In the genomic region with DNA sequence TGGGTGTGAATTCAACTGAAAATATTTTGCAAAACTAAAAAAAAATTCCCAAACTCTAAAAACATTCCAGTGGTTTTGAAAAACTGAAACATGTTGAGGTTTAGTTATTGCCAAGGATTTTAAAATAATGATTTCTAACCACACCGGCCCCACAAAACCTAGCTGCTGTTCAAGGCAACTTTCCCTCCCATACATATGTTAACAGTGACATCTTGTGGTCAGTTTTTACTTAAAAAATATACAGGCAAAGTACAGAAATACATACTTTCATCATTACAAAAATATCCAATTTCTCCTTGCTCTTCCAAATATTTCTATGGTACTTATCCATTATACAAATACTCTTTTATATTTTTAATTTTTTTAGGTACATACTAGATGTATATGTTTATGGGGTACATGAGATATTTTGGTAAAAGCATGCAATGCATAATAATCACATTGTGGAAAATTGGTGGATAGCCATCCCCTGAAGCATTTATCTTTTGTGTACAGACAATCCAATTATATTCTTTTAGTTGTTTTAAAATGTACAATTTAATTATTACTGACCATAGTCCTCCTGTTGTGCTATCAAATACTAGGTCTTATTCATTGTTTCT, we compare ENCODE assay signal across 9 cellular contexts. TPM values are rescaled to one million over a fixed set of nuclear protein-coding genes. Genes with fewer than 3 reads are reported as not detected.
A peak's percentile ranks its signal among the peaks of the same experiment; 100 is the strongest.
DNase-seq lines count a peak whose midpoint lies in the region; ATAC-seq, FAIRE-seq and TF ChIP-seq lines count a peak whose summit lies in the region.
"Had no signal": no experiment of that assay in that cellular context is flagged by ENCODE, and none has a peak within 500 bp of the region (broad histone marks: within the 10 kb centered on the region; RNA-seq: fewer than 3 reads in every experiment).

No MANE protein-coding gene starts in this region.

- WGBS in body of pancreas, 2 donors = 0 to 2% methylated on average over 1 of the region's 1 CpG
- 21% methylated on average over 1 of the region's 1 CpG for WGBS in HepG2 (ENCODE audit: low lambda C conversion rate)

- TF ChIP-seq RAD21 in HepG2 (CRISPR knock-in tag; IDR thresholded peaks at IDR 0.05) = peak; percentile 29; the same call in 1 of the 2 replicates

- no peak overlapping the region for H3K4me2 ChIP-seq in HepG2 (ENCODE audit: low read depth, low read length)
- H3K4me2 ChIP-seq: BLaER1 treated with 17β-estradiol and CSF1 and Interleukin-3, amounts not matched to agents 10 nM and 100 nM had no signal

- CTCF ChIA-PET in HepG2 (lab: Yijun Ruan, JAX; ENCODE audit: low intra/inter-chr PET ratio, low total read pairs) = interaction anchor here (0.9 to 2.0 kb wide), 4 partner anchors 237 to 1143 kb away, joined by 3 to 8 read pairs (median 6); no protein-coding TSS in a partner anchor

- TF ChIP-seq CTCF in body of pancreas (IDR thresholded peaks at IDR 0.05) (peak; percentile 23 to 72 (median 64)), HepG2 (CRISPR knock-in tag; IDR thresholded peaks at IDR 0.05) (peak; percentile 61)

- peak; percentile 28 for FAIRE-seq in HepG2 (lab: Jason Lieb, UNC)

- in situ Hi-C loops in HepG2 (cut with HindIII; ENCODE audit: extremely low pct_ligation_motif_present, low pct_unique_long_range_greater_than_20kb) = loop anchor here (5.0 kb wide), 1 partner anchor 237 kb away; no protein-coding TSS in a partner anchor

- POLR2A ChIA-PET in HepG2 (lab: Yijun Ruan, JAX) = no interaction called here

- H3K4me1 ChIP-seq in body of pancreas (no peaks in the 10 kb centered on the region), HepG2 (ENCODE audit: insufficient read depth, low read length) (no peaks in the 10 kb centered on the region)
- H3K4me1 ChIP-seq: BLaER1 treated with 17β-estradiol and CSF1 and Interleukin-3, amounts not matched to agents 10 nM and 100 nM had no signal

- BruUV-seq in HepG2 (replicated peaks; lab: Mats Ljungman, UMichigan) = no TSS peak

- H2AFZ ChIP-seq in HepG2 (ENCODE audit: low read length) = no peak overlapping the region

- no peak overlapping the region for H3K27ac ChIP-seq in body of pancreas
- no peak overlapping the region for H3K27ac ChIP-seq in HepG2 (ENCODE audit: extremely low read length, insufficient read depth, low read length)
- H3K27ac ChIP-seq: BLaER1 treated with 17β-estradiol and CSF1 and Interleukin-3, amounts not matched to agents 10 nM and 100 nM had no signal

- no peaks in the 10 kb centered on the region for H3K36me3 ChIP-seq in body of pancreas (replicated peaks in 1 of 2; ENCODE audit: insufficient read depth in 1 of 2, low read depth in 2 of 2)
- H3K36me3 ChIP-seq in HepG2 (replicated peaks in 1 of 2; ENCODE audit: control insufficient read depth in 1 of 2, insufficient read depth in 2 of 2, low read length in 2 of 2) = no peaks in the 10 kb centered on the region
- H3K36me3 ChIP-seq: BLaER1 treated with 17β-estradiol and CSF1 and Interleukin-3, amounts not matched to agents 10 nM and 100 nM had no signal

- TF ChIP-seq EP300 in HepG2 (IDR thresholded peaks at IDR 0.05; ENCODE audit: low read depth in 2 of 2, low read length in 2 of 2) (no peak), HepG2 (CRISPR knock-in tag; IDR thresholded peaks at IDR 0.05; ENCODE audit: borderline replicate concordance) (no peak)

- H3K79me2 ChIP-seq in HepG2 (ENCODE audit: insufficient read depth, low read length) = no peaks in the 10 kb centered on the region

- H4K20me1 ChIP-seq in HepG2 (ENCODE audit: insufficient read depth, low read length) = no peaks in the 10 kb centered on the region
- H4K20me1 ChIP-seq: BLaER1 treated with 17β-estradiol and CSF1 and Interleukin-3, amounts not matched to agents 10 nM and 100 nM had no signal

- no peak overlapping the region for H3K4me3 ChIP-seq in body of pancreas
- no peak overlapping the region for H3K4me3 ChIP-seq in HepG2 (replicated peaks in 1 of 3; ENCODE audit: insufficient read depth in 1 of 3, low read depth in 2 of 3, low read length in 3 of 3)
- H3K4me3 ChIP-seq: BLaER1 treated with 17β-estradiol and CSF1 and Interleukin-3, amounts not matched to agents 10 nM and 100 nM had no signal

- DNase-seq in NCI-H2196 (lab: John Stamatoyannopoulos, UW; ENCODE audit: unreplicated experiment) = peak; percentile 46
- DNase-seq in NCI-H2196 treated with DMSO at 0.1 percent for 48 hours (lab: John Stamatoyannopoulos, UW; ENCODE audit: unreplicated experiment) = no peak
- DNase-seq in NCI-H2171 (lab: John Stamatoyannopoulos, UW) = peak; percentile 43
- peak in 3 of 4 donors; percentile 5 to 11 (median 10) for DNase-seq in body of pancreas
- DNase-seq in HepG2 (ENCODE audit: low spot score) = peak; percentile 34

- no peak overlapping the region for H3K9ac ChIP-seq in HepG2 (ENCODE audit: insufficient read depth, low read depth, low read length)
- H3K9ac ChIP-seq: BLaER1 treated with 17β-estradiol and CSF1 and Interleukin-3, amounts not matched to agents 10 nM and 100 nM had no signal

- intact Hi-C loops in body of pancreas (cut with DNase I) = no loop called here
- intact Hi-C loops in HepG2 (cut with micrococcal nuclease; ENCODE audit: unreplicated experiment) = loop anchor here (1.0 to 5.0 kb wide), 2 partner anchors 238 to 1547 kb away; no protein-coding TSS in a partner anchor

- H3K27me3 ChIP-seq in body of pancreas = no peaks in the 10 kb centered on the region
- no peaks in the 10 kb centered on the region; a peak in 1 of 5 replicates for H3K27me3 ChIP-seq in HepG2 (ENCODE audit: control insufficient read depth in 1 of 2, insufficient read depth in 2 of 2, low read length in 2 of 2)
- H3K27me3 ChIP-seq: BLaER1 treated with 17β-estradiol and CSF1 and Interleukin-3, amounts not matched to agents 10 nM and 100 nM had no signal

- ATAC-seq in HG02763 (IDR thresholded peaks at IDR 0.05; ENCODE audit: unreplicated experiment) = peak; percentile 74
- peak; percentile 59 for ATAC-seq in body of pancreas
- peak; percentile 48; the same call in 1 of the 3 replicates for ATAC-seq in HepG2
- ATAC-seq in GM19395 (IDR thresholded peaks at IDR 0.05; ENCODE audit: unreplicated experiment) = no peak
- ATAC-seq in GM21526 (IDR thresholded peaks at IDR 0.05; ENCODE audit: low FRiP score, unreplicated experiment) = no peak

- H3K9me3 ChIP-seq in body of pancreas (no peaks in the 10 kb centered on the region), HepG2 (ENCODE audit: low read length) (no peaks in the 10 kb centered on the region)
- H3K9me3 ChIP-seq: BLaER1 treated with 17β-estradiol and CSF1 and Interleukin-3, amounts not matched to agents 10 nM and 100 nM had no signal

- TF ChIP-seq POLR2A in body of pancreas (IDR thresholded peaks at IDR 0.05) (no peak), HepG2 (IDR thresholded peaks at IDR 0.05; ENCODE audit: insufficient read depth in 1 of 2, low read depth in 2 of 2, low read length in 2 of 2) (no peak)

TF ChIP-seq in HepG2, 621 proteins besides CTCF, POLR2A, EP300 and RAD21 (continues in another document):
- TF ChIP-seq SIX4 (CRISPR knock-in tag; IDR thresholded peaks at IDR 0.05) (no peak), RAD51 (IDR thresholded peaks at IDR 0.05; ENCODE audit: borderline replicate concordance) (no peak), TBP (CRISPR knock-in tag; IDR thresholded peaks at IDR 0.05) (no peak), CBFB (CRISPR knock-in tag; IDR thresholded peaks at IDR 0.05) (no peak)
- TF ChIP-seq, protein P1, sequence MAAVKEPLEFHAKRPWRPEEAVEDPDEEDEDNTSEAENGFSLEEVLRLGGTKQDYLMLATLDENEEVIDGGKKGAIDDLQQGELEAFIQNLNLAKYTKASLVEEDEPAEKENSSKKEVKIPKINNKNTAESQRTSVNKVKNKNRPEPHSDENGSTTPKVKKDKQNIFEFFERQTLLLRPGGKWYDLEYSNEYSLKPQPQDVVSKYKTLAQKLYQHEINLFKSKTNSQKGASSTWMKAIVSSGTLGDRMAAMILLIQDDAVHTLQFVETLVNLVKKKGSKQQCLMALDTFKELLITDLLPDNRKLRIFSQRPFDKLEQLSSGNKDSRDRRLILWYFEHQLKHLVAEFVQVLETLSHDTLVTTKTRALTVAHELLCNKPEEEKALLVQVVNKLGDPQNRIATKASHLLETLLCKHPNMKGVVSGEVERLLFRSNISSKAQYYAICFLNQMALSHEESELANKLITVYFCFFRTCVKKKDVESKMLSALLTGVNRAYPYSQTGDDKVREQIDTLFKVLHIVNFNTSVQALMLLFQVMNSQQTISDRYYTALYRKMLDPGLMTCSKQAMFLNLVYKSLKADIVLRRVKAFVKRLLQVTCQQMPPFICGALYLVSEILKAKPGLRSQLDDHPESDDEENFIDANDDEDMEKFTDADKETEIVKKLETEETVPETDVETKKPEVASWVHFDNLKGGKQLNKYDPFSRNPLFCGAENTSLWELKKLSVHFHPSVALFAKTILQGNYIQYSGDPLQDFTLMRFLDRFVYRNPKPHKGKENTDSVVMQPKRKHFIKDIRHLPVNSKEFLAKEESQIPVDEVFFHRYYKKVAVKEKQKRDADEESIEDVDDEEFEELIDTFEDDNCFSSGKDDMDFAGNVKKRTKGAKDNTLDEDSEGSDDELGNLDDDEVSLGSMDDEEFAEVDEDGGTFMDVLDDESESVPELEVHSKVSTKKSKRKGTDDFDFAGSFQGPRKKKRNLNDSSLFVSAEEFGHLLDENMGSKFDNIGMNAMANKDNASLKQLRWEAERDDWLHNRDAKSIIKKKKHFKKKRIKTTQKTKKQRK (IDR thresholded peaks at IDR 0.05; ENCODE audit: low read length) = no peak

RNA-seq across cellular contexts. Expression of a gene that starts 34.4 kb away (rescaled TPM):
- total RNA-seq in body of pancreas (10 to 100 TPM; 29.0 to 49.0 TPM), HepG2 (2016; rRNA removed; fragmentation: Illumina TruSeq; extraction: Trizol) (67.4 and 67.6 TPM in 2 replicates)
- 8.9 and 9.6 TPM in 2 replicates for total RNA-seq in HepG2 (2016; cell fraction: cytosol; rRNA removed; fragmentation: Illumina TruSeq; extraction: Trizol; ENCODE audit: low read depth)
- 64.4 and 65.1 TPM in 2 replicates for total RNA-seq in HepG2 (2016; cell fraction: insoluble cytoplasmic fraction; rRNA removed; fragmentation: Illumina TruSeq; extraction: Trizol)
- 19.2 and 26.3 TPM in 2 replicates for total RNA-seq in HepG2 (2016; cell fraction: membrane; rRNA removed; fragmentation: Illumina TruSeq; extraction: Trizol)
- 46.8 and 55.1 TPM in 2 replicates for total RNA-seq in HepG2 (2016; cell fraction: nucleus; rRNA removed; fragmentation: Illumina TruSeq; extraction: Trizol)
- 30.7 and 36.4 TPM in 2 replicates for polyA plus RNA-seq in HepG2 (2011; rRNA removed)
- polyA plus RNA-seq in HepG2 (2011; cell fraction: cytosol; rRNA removed) = 33.6 and 35.6 TPM in 2 replicates
- polyA plus RNA-seq in HepG2 (2011; cell fraction: nucleus; rRNA removed) = 26.6 and 27.3 TPM in 2 replicates
- 25.1 and 37.3 TPM in 2 replicates for polyA plus RNA-seq in HepG2 (2012)
- 7.5 and 8.8 TPM in 2 replicates for polyA plus RNA-seq in HepG2 (2016; cell fraction: cytosol; fragmentation: Illumina TruSeq; extraction: Trizol; ENCODE audit: low read depth)
- 57.2 and 59.4 TPM in 2 replicates for polyA plus RNA-seq in HepG2 (2016; cell fraction: insoluble cytoplasmic fraction; fragmentation: Illumina TruSeq; extraction: Trizol; ENCODE audit: low read depth)
- polyA plus RNA-seq in HepG2 (2016; cell fraction: membrane; fragmentation: Illumina TruSeq; extraction: Trizol; ENCODE audit: low read depth) = 11.9 and 18.5 TPM in 2 replicates
- 41.8 and 42.7 TPM in 2 replicates for polyA plus RNA-seq in HepG2 (2016; cell fraction: nucleus; fragmentation: Illumina TruSeq; extraction: Trizol; ENCODE audit: insufficient read depth, low read depth)
- polyA minus RNA-seq in HepG2 (2011; rRNA and poly(A)+ RNA removed; ENCODE audit: low replicate concordance) = 94.1 and 200 TPM in 2 replicates
- 54.7 and 57.5 TPM in 2 replicates for polyA minus RNA-seq in HepG2 (2011; cell fraction: cytosol; rRNA and poly(A)+ RNA removed)
- polyA minus RNA-seq in HepG2 (2011; cell fraction: nucleus; rRNA and poly(A)+ RNA removed) = 99.8 and 101 TPM in 2 replicates

Comparison
In these comparisons a context has a peak if more than half of its experiments do, and no peak if none do; other contexts are left out.
1. ATAC-seq: peak in HG02763 (single experiment), body of pancreas (single experiment) and HepG2 (single experiment); none in GM19395 (single experiment) and GM21526 (single experiment).